Comparison of ENCODE assay signal across 1 cellular context in genomic region chr2:235270951-235271350, GRCh38.
TF ChIP-seq lines count a peak whose summit lies in the region.

No MANE protein-coding gene starts in this region.

TF ChIP-seq in GM12878, 131 proteins besides CTCF, POLR2A, EP300 and RAD21 (continued from another document):
- TF ChIP-seq ZNF687 (IDR thresholded peaks at IDR 0.05): no peak
- peak; percentile 51; the same call in 1 of the 2 replicates for TF ChIP-seq ATF2 (IDR thresholded peaks at IDR 0.05; ENCODE audit: low read length)
- TF ChIP-seq TCF7 (IDR thresholded peaks at IDR 0.05; ENCODE audit: borderline replicate concordance): peak; percentile 49; the same call in 1 of the 2 replicates
- no peak for TF ChIP-seq MLLT1 (IDR thresholded peaks at IDR 0.05)
- TF ChIP-seq SMAD5 (IDR thresholded peaks at IDR 0.05; ENCODE audit: low read depth): no peak
- TF ChIP-seq MAX (IDR thresholded peaks at IDR 0.05; ENCODE audit: low read depth, low read length): no peak
- 0 out of 2 replicates have a peak, but pooled peaks have one; percentile 34 for TF ChIP-seq FOXM1 (IDR thresholded peaks at IDR 0.05; ENCODE audit: low read depth, low read length)
- no peak for TF ChIP-seq CHD4 (IDR thresholded peaks at IDR 0.05)
- peak in 1 of 2 experiments; percentile 23; a peak in 1 of 4 replicates for TF ChIP-seq BHLHE40 (IDR thresholded peaks at IDR 0.05; ENCODE audit: borderline replicate concordance in 1 of 2, low read depth in 2 of 2, low read length in 1 of 2)
- TF ChIP-seq STAT3 (IDR thresholded peaks at IDR 0.05; ENCODE audit: low read depth, low read length): no peak
- TF ChIP-seq POLR2AphosphoS5 (IDR thresholded peaks at IDR 0.05; ENCODE audit: low read length): no peak
- peak; percentile 36; the same call in 1 of the 2 replicates for TF ChIP-seq EED (IDR thresholded peaks at IDR 0.05; ENCODE audit: low read depth)
- TF ChIP-seq NFXL1 (IDR thresholded peaks at IDR 0.05; ENCODE audit: borderline replicate concordance): no peak
- TF ChIP-seq PAX5 (IDR thresholded peaks at IDR 0.05; ENCODE audit: borderline replicate concordance, low read depth, low read length): peak; percentile 84
- TF ChIP-seq NFYA (IDR thresholded peaks at IDR 0.05; ENCODE audit: borderline replicate concordance, low read depth, low read length): no peak
- TF ChIP-seq SIN3A (IDR thresholded peaks at IDR 0.05; ENCODE audit: low read depth, low read length): no peak
- TF ChIP-seq RCOR1 (conservative IDR thresholded peaks at IDR 0.05; ENCODE audit: low read depth, low read length): no peak
- no peak for TF ChIP-seq KAT2A (conservative IDR thresholded peaks at IDR 0.05; ENCODE audit: control insufficient read depth, low read depth, low read length)
- peak; percentile 98 for TF ChIP-seq RUNX3 (IDR thresholded peaks at IDR 0.05; ENCODE audit: low read length)
- TF ChIP-seq ELK1 (IDR thresholded peaks at IDR 0.05; ENCODE audit: low read depth, low read length): no peak
- 0 out of 4 replicates have a peak, but pooled peaks of 1 of the 2 experiments have one; percentile 23 for TF ChIP-seq ETV6 (conservative IDR thresholded peaks at IDR 0.05 in 1 of 2, IDR thresholded peaks at IDR 0.05 in 1 of 2; ENCODE audit: borderline replicate concordance in 1 of 2, low read depth in 1 of 2)
- peak; percentile 55; the same call in 1 of the 2 replicates for TF ChIP-seq IRF4 (IDR thresholded peaks at IDR 0.05; ENCODE audit: low read depth, low read length)
- no peak for TF ChIP-seq IKZF2 (IDR thresholded peaks at IDR 0.05)
- TF ChIP-seq HCFC1 (IDR thresholded peaks at IDR 0.05; ENCODE audit: low read length): no peak
- TF ChIP-seq REST (IDR thresholded peaks at IDR 0.05; ENCODE audit: low read depth, low read length): no peak
- TF ChIP-seq MTA2 (IDR thresholded peaks at IDR 0.05; ENCODE audit: low read depth): 0 out of 2 replicates have a peak, but pooled peaks have one; percentile 46
- TF ChIP-seq NBN (IDR thresholded peaks at IDR 0.05): no peak
- no peak for TF ChIP-seq ZBED1 (IDR thresholded peaks at IDR 0.05; ENCODE audit: borderline replicate concordance)
- peak; percentile 90 for TF ChIP-seq BCL11A (IDR thresholded peaks at IDR 0.05; ENCODE audit: low read depth, low read length)
- 0 out of 2 replicates have a peak, but pooled peaks have one; percentile 65 for TF ChIP-seq EZH2 (IDR thresholded peaks at IDR 0.05; ENCODE audit: borderline replicate concordance, control insufficient read depth, low read depth, low read length)
- TF ChIP-seq CBX3 (IDR thresholded peaks at IDR 0.05; ENCODE audit: borderline replicate concordance, low read depth): no peak
- no peak for TF ChIP-seq RAD51 (IDR thresholded peaks at IDR 0.05)
- peak; percentile 87 for TF ChIP-seq CBFB (IDR thresholded peaks at IDR 0.05; ENCODE audit: low read depth)
- TF ChIP-seq MYC (IDR thresholded peaks at IDR 0.05; ENCODE audit: insufficient read depth, insufficient read length, insufficient replicate concordance, low read length, severe bottlenecking): no peak
- no peak for TF ChIP-seq RFX5 (IDR thresholded peaks at IDR 0.05; ENCODE audit: low read depth, low read length)
- 0 out of 2 replicates have a peak, but pooled peaks have one; percentile 33 for TF ChIP-seq TCF12 (IDR thresholded peaks at IDR 0.05; ENCODE audit: low read depth, low read length)
- no peak for TF ChIP-seq HDGF (IDR thresholded peaks at IDR 0.05)
- TF ChIP-seq SREBF1 (IDR thresholded peaks at IDR 0.05; ENCODE audit: low read length): no peak
